8 cellular contexts compared by ENCODE assay signal in genomic region chr1:170075186-170075585, GRCh38. TPM values are rescaled to one million over a fixed set of nuclear protein-coding genes. Genes with fewer than 3 reads are reported as not detected.
DNase-seq lines count a peak whose midpoint lies in the region; ATAC-seq and TF ChIP-seq lines count a peak whose summit lies in the region.

No MANE protein-coding gene starts in this region.

- TF ChIP-seq CTCF in WI38 (IDR thresholded peaks at IDR 0.05; ENCODE audit: low read depth, low read length) (no peak), right atrium auricular region (IDR thresholded peaks at IDR 0.05) (no peak), lower leg skin (IDR thresholded peaks at IDR 0.05) (no peak)

- H3K4me1 ChIP-seq in HUES48 (ENCODE audit: control insufficient read depth, insufficient read depth, low read length) (0 out of 2 replicates have a peak, but pooled peaks cover 6% of the 10 kb centered on the region), right atrium auricular region (peaks cover 0 to 28% of the 10 kb centered on the region in 2 donors)

- H3K4me1 Mint-ChIP-seq in stimulated activated memory B cell treated with anti-CD40 and anti-IgM and Interleukin-4, amounts not matched to agents 10 μg/mL and 1 μg/mL and 100 μg/mL, for 72 hours: peaks cover 33% of the 10 kb centered on the region

- 64 to 65% methylated on average over 3 of the region's 3 CpGs for WGBS in lower leg skin, 2 donors

- H3K4me3 ChIP-seq in HUES48 (ENCODE audit: low read depth, low read length) (peak overlapping the region; percentile 52), WI38 (ENCODE audit: low read depth, low read length) (peak overlapping the region; percentile 79), right atrium auricular region (peak overlapping the region; percentile 30 to 72), lower leg skin (ENCODE audit: low read depth, poor library complexity, severe bottlenecking) (no peak overlapping the region)

- ATAC-seq in stimulated activated memory B cell treated with anti-CD40 and anti-IgM and Interleukin-4, amounts not matched to agents 10 μg/mL and 1 μg/mL and 100 μg/mL, for 72 hours: no peak
- ATAC-seq in HG02870 (IDR thresholded peaks at IDR 0.05; ENCODE audit: unreplicated experiment) (no peak), HG03196 (IDR thresholded peaks at IDR 0.05; ENCODE audit: unreplicated experiment) (no peak)

- H3K9me3 Mint-ChIP-seq in stimulated activated memory B cell treated with anti-CD40 and anti-IgM and Interleukin-4, amounts not matched to agents 10 μg/mL and 1 μg/mL and 100 μg/mL, for 72 hours: peaks cover 14% of the 10 kb centered on the region

- no peak for TF ChIP-seq POLR2A in lower leg skin (IDR thresholded peaks at IDR 0.05)

- H3K27ac ChIP-seq in HUES48 (ENCODE audit: low read depth, low read length) (no peak overlapping the region), right atrium auricular region (peak overlapping the region; percentile 86 to 89)

- H3K9ac ChIP-seq in HUES48 (ENCODE audit: low read depth, low read length): no peak overlapping the region

- DNase-seq in right atrium auricular region (ENCODE audit: low spot score): no peak
- DNase-seq in HCEC 1CT: no peak
- DNase-seq in lower leg skin (ENCODE audit: low spot score in 2 of 2): no peak

- 0 out of 2 replicates have a peak, but pooled peaks cover 2% of the 10 kb centered on the region for H3K9me3 ChIP-seq in HUES48 (ENCODE audit: control insufficient read depth, insufficient read depth, low read length)
- peaks cover 0 to 26% of the 10 kb centered on the region in 2 donors for H3K9me3 ChIP-seq in right atrium auricular region

- intact Hi-C loops in lower leg skin (cut with DNase I; ENCODE audit: low total_unique reads): no loop called here

- no peaks in the 10 kb centered on the region for H3K27me3 Mint-ChIP-seq in stimulated activated memory B cell treated with anti-CD40 and anti-IgM and Interleukin-4, amounts not matched to agents 10 μg/mL and 1 μg/mL and 100 μg/mL, for 72 hours

- no peaks in the 10 kb centered on the region for H3K27me3 ChIP-seq in HUES48 (ENCODE audit: control insufficient read depth, insufficient read depth, low read length)
- no peaks in the 10 kb centered on the region for H3K27me3 ChIP-seq in right atrium auricular region

- peak overlapping the region; percentile 92 for H3K4me3 Mint-ChIP-seq in stimulated activated memory B cell treated with anti-CD40 and anti-IgM and Interleukin-4, amounts not matched to agents 10 μg/mL and 1 μg/mL and 100 μg/mL, for 72 hours

- H3K27ac Mint-ChIP-seq in stimulated activated memory B cell treated with anti-CD40 and anti-IgM and Interleukin-4, amounts not matched to agents 10 μg/mL and 1 μg/mL and 100 μg/mL, for 72 hours: peak overlapping the region; percentile 84

- peaks cover 11% of the 10 kb centered on the region for H3K36me3 Mint-ChIP-seq in stimulated activated memory B cell treated with anti-CD40 and anti-IgM and Interleukin-4, amounts not matched to agents 10 μg/mL and 1 μg/mL and 100 μg/mL, for 72 hours

- H3K36me3 ChIP-seq in HUES48 (ENCODE audit: control insufficient read depth, insufficient read depth, low read length) (no peaks in the 10 kb centered on the region), right atrium auricular region (no peaks in the 10 kb centered on the region)

RNA-seq across cellular contexts. Expression of gene KIFAP3, which starts 0.7 kb away (rescaled TPM):
- total RNA-seq in right atrium auricular region (10 to 100 TPM; 52.3 to 62.2 TPM), lower leg skin (10 to 100 TPM; 17.6 to 24.2 (median 21.9) TPM)
